1 cellular context compared by ENCODE assay signal in the genomic region with DNA sequence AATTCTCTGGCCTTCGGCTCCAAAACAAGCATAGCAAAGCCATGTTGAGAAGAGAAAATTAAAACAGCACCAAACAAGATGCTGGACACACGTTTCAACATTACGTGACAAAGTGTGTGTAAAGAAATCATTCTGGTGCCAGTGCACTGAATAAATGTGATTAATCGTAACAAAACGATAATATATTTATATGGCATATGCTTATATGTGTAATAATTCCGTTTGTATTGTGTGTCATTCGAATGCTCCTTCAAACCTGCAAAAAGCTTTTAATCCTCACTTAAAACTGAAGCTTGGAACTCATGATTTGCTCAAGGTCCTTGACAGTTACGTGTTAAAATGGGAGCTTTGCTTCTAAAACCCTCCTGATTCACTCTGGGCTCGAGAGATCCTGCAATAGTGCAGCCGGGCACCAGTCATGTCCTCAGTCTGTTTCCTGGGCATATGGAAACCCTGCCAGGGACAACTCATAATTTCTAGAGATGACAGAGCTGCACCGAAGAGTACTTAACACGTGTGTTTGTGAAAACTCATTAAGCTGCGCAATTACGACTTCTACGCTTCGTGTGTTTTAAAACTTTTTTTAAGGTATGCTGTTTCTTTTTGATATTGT.
TF ChIP-seq lines count a peak whose summit lies in the region.

No MANE protein-coding gene starts in this region.

TF ChIP-seq in GM23338, 12 proteins besides CTCF, POLR2A, EP300 and RAD21 (continued from another document):
- TF ChIP-seq, protein P1, sequence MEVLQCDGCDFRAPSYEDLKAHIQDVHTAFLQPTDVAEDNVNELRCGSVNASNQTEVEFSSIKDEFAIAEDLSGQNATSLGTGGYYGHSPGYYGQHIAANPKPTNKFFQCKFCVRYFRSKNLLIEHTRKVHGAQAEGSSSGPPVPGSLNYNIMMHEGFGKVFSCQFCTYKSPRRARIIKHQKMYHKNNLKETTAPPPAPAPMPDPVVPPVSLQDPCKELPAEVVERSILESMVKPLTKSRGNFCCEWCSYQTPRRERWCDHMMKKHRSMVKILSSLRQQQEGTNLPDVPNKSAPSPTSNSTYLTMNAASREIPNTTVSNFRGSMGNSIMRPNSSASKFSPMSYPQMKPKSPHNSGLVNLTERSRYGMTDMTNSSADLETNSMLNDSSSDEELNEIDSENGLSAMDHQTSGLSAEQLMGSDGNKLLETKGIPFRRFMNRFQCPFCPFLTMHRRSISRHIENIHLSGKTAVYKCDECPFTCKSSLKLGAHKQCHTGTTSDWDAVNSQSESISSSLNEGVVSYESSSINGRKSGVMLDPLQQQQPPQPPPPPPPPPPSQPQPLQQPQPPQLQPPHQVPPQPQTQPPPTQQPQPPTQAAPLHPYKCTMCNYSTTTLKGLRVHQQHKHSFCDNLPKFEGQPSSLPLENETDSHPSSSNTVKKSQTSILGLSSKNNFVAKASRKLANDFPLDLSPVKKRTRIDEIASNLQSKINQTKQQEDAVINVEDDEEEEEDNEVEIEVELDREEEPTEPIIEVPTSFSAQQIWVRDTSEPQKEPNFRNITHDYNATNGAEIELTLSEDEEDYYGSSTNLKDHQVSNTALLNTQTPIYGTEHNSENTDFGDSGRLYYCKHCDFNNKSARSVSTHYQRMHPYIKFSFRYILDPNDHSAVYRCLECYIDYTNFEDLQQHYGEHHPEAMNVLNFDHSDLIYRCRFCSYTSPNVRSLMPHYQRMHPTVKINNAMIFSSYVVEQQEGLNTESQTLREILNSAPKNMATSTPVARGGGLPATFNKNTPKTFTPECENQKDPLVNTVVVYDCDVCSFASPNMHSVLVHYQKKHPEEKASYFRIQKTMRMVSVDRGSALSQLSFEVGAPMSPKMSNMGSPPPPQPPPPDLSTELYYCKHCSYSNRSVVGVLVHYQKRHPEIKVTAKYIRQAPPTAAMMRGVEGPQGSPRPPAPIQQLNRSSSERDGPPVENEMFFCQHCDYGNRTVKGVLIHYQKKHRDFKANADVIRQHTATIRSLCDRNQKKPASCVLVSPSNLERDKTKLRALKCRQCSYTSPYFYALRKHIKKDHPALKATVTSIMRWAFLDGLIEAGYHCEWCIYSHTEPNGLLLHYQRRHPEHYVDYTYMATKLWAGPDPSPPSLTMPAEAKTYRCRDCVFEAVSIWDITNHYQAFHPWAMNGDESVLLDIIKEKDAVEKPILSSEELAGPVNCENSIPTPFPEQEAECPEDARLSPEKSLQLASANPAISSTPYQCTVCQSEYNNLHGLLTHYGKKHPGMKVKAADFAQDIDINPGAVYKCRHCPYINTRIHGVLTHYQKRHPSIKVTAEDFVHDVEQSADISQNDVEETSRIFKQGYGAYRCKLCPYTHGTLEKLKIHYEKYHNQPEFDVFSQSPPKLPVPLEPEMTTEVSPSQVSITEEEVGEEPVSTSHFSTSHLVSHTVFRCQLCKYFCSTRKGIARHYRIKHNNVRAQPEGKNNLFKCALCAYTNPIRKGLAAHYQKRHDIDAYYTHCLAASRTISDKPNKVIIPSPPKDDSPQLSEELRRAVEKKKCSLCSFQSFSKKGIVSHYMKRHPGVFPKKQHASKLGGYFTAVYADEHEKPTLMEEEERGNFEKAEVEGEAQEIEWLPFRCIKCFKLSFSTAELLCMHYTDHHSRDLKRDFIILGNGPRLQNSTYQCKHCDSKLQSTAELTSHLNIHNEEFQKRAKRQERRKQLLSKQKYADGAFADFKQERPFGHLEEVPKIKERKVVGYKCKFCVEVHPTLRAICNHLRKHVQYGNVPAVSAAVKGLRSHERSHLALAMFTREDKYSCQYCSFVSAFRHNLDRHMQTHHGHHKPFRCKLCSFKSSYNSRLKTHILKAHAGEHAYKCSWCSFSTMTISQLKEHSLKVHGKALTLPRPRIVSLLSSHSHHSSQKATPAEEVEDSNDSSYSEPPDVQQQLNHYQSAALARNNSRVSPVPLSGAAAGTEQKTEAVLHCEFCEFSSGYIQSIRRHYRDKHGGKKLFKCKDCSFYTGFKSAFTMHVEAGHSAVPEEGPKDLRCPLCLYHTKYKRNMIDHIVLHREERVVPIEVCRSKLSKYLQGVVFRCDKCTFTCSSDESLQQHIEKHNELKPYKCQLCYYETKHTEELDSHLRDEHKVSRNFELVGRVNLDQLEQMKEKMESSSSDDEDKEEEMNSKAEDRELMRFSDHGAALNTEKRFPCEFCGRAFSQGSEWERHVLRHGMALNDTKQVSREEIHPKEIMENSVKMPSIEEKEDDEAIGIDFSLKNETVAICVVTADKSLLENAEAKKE (CRISPR knock-in tag; IDR thresholded peaks at IDR 0.05), result no peak
- TF ChIP-seq, protein P2, sequence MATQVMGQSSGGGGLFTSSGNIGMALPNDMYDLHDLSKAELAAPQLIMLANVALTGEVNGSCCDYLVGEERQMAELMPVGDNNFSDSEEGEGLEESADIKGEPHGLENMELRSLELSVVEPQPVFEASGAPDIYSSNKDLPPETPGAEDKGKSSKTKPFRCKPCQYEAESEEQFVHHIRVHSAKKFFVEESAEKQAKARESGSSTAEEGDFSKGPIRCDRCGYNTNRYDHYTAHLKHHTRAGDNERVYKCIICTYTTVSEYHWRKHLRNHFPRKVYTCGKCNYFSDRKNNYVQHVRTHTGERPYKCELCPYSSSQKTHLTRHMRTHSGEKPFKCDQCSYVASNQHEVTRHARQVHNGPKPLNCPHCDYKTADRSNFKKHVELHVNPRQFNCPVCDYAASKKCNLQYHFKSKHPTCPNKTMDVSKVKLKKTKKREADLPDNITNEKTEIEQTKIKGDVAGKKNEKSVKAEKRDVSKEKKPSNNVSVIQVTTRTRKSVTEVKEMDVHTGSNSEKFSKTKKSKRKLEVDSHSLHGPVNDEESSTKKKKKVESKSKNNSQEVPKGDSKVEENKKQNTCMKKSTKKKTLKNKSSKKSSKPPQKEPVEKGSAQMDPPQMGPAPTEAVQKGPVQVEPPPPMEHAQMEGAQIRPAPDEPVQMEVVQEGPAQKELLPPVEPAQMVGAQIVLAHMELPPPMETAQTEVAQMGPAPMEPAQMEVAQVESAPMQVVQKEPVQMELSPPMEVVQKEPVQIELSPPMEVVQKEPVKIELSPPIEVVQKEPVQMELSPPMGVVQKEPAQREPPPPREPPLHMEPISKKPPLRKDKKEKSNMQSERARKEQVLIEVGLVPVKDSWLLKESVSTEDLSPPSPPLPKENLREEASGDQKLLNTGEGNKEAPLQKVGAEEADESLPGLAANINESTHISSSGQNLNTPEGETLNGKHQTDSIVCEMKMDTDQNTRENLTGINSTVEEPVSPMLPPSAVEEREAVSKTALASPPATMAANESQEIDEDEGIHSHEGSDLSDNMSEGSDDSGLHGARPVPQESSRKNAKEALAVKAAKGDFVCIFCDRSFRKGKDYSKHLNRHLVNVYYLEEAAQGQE (IDR thresholded peaks at IDR 0.05; ENCODE audit: unreplicated experiment), result no peak
- TF ChIP-seq EZH2 (IDR thresholded peaks at IDR 0.05; ENCODE audit: low read depth, unreplicated experiment) (no peak), POLR2AphosphoS5 (IDR thresholded peaks at IDR 0.05; ENCODE audit: low read depth) (no peak), CREB1 (CRISPR knock-in tag; IDR thresholded peaks at IDR 0.05; ENCODE audit: low read depth) (no peak), STAT1 (IDR thresholded peaks at IDR 0.05; ENCODE audit: unreplicated experiment) (no peak), ZNF331 (CRISPR knock-in tag; IDR thresholded peaks at IDR 0.05; ENCODE audit: low read depth) (no peak), NANOG (IDR thresholded peaks at IDR 0.05; ENCODE audit: borderline replicate concordance) (no peak), JUNB (IDR thresholded peaks at IDR 0.05; ENCODE audit: unreplicated experiment) (no peak), ZNF114 (CRISPR knock-in tag; IDR thresholded peaks at IDR 0.05) (no peak)
- TF ChIP-seq, protein P3, sequence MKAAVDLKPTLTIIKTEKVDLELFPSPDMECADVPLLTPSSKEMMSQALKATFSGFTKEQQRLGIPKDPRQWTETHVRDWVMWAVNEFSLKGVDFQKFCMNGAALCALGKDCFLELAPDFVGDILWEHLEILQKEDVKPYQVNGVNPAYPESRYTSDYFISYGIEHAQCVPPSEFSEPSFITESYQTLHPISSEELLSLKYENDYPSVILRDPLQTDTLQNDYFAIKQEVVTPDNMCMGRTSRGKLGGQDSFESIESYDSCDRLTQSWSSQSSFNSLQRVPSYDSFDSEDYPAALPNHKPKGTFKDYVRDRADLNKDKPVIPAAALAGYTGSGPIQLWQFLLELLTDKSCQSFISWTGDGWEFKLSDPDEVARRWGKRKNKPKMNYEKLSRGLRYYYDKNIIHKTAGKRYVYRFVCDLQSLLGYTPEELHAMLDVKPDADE (IDR thresholded peaks at IDR 0.05), result no peak
